ENCODE assay signal across 8 cellular contexts in the genomic region with DNA sequence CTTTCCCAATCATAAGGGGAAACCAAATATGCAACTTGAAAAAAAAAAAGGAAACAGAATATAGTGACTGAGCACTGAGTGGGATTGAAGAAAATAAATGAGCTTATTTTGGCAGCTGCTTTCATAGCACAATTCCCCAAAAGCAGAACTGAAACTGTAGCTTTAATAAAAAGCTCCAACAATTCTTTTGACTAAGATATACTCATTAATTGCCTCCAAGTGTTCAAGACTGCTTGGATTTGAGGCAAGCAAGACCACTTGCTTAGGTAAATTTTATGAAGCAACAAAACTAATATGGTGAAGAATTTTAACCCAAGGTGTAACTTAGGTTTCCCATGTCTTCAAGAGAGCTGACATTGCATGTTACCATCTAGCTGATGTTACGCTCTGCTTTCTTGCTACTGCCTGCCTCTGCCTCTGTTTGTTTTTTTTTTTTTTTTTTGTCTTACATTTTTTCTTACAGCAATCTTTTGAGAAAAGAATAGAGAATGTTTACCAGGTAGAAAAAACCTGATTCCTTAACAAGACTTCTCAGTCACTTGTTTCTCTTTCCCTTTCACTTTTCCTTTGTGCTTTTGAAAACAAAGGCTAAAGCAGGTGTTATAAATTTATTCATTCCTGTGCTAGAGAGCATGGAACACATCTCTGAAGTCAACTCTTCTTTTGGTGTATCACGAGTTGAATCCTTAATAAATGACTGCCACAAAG.
A peak's percentile ranks its signal among the peaks of the same experiment; 100 is the strongest.
DNase-seq lines count a peak whose midpoint lies in the region; ATAC-seq and FAIRE-seq lines count a peak whose summit lies in the region.
"Had no signal": no experiment of that assay in that cellular context is flagged by ENCODE, and none has a peak within 500 bp of the region (broad histone marks: within the 10 kb centered on the region; RNA-seq: fewer than 3 reads in every experiment).

No MANE protein-coding gene starts in this region.

- DNase-seq in GM19239 (ENCODE audit: insufficient read length, low spot score) (no peak), SW480 (ENCODE audit: low spot score) (peak; percentile 39), renal cortical epithelial cell (ENCODE audit: low read depth) (peak; percentile 64), NCI-H446 treated with DMSO at 0.1 percent for 48 hours (lab: John Stamatoyannopoulos, UW) (no peak), COLO829 (ENCODE audit: low spot score) (no peak)
- DNase-seq: NCI-H1694 treated with DMSO at 0.1 percent for 48 hours had no signal

- FAIRE-seq in GM19239 (lab: Jason Lieb, UNC): peak; percentile 98

- ATAC-seq in HG02943 (IDR thresholded peaks at IDR 0.05; ENCODE audit: low read depth, unreplicated experiment): peak; percentile 69
- ATAC-seq in esophagus mucosa: no peak

Comparison
In these comparisons a context has a peak if more than half of its experiments do, and no peak if none do; other contexts are left out.
1. DNase-seq: peak in SW480 (single experiment) and renal cortical epithelial cell (single experiment); none in GM19239 (single experiment), NCI-H446 treated with DMSO at 0.1 percent for 48 hours (single experiment) and COLO829 (single experiment).